In the genomic region with DNA sequence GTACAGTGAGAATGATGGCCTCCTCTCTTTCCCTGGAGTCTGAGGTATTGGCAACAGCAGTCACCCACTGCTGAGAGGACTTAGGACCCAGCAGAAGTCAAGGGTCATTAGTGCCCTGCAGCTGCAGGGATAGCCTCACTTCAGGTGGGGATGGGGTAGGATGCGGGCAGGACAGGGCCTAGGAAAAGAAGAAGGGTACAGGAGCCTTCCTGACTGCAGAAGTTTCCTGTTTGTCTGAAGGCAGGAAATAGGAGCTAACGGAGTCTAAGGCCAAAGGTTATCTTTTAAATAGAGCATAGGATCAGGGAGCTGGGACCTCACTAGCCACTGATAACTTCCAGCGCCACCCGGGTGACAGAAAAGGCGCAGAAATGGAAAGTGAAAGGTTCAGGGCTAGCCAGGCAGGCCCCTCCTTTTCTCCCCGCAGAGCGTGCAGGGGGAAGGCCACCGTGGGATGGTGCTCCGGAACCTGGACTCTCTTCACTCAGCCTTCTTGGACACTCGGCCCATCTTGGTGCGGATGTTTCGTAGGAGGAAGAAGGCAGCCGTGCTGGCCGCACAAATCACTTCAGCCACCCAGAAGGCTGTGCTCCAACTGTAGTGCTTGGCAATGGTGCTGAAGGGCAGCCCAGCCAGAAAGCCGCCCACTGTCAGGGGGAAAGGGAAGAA, we compare ENCODE assay signal across 12 cellular contexts. TPM values are rescaled to one million over a fixed set of nuclear protein-coding genes. Genes with fewer than 3 reads are reported as not detected.
A peak's percentile ranks its signal among the peaks of the same experiment; 100 is the strongest.
DNase-seq lines count a peak whose midpoint lies in the region; ATAC-seq and TF ChIP-seq lines count a peak whose summit lies in the region.
"Had no signal": no experiment of that assay in that cellular context is flagged by ENCODE, and none has a peak within 500 bp of the region (broad histone marks: within the 10 kb centered on the region; RNA-seq: fewer than 3 reads in every experiment).

No MANE protein-coding gene starts in this region.

- peak overlapping the region; percentile 61 for H3K27ac Mint-ChIP-seq in activated CD8-positive, alpha-beta memory T cell treated with anti-CD3 and anti-CD28 coated beads, Interleukin-2, amount 10 ng/mL, durations not matched to agents 7 days and 5 days
- peak overlapping the region; percentile 80 for H3K27ac Mint-ChIP-seq in activated T-helper 17 cell treated with anti-CD3 and anti-CD28 coated beads, Interleukin-2, amount 50 U/mL, for 72 hours

- no peak for DNase-seq in activated CD8-positive, alpha-beta memory T cell treated with anti-CD3 and anti-CD28 coated beads, Interleukin-2, amount 10 ng/mL, durations not matched to agents 7 days and 5 days
- no peak for DNase-seq in activated CD8-positive, alpha-beta memory T cell treated with anti-CD3 and anti-CD28 coated beads, Interleukin-2, amount 50 U/mL, for 48 hours
- DNase-seq in right lobe of liver (peak in 2 of 3 donors; percentile 48 to 56), stomach (no peak), NAMALWA (ENCODE audit: low spot score) (no peak)
- DNase-seq: central memory CD4-positive, alpha-beta T cell; kidney glomerular epithelial cell; NCI-H226; SIG-M5 had no signal

- H3K27me3 Mint-ChIP-seq in activated CD8-positive, alpha-beta memory T cell treated with anti-CD3 and anti-CD28 coated beads, Interleukin-2, amount 10 ng/mL, durations not matched to agents 7 days and 5 days = no peaks in the 10 kb centered on the region
- no peaks in the 10 kb centered on the region for H3K27me3 Mint-ChIP-seq in activated T-helper 17 cell treated with anti-CD3 and anti-CD28 coated beads, Interleukin-2, amount 50 U/mL, for 72 hours

- WGBS in right lobe of liver (ENCODE audit: insufficient coverage, low coverage, low lambda C conversion rate, missing lambda C conversion rate) = 17% methylated on average over 11 of the region's 15 CpGs
- WGBS in stomach, 5 donors = 55 to 71% (median 68%) methylated on average over 14 to 15 of the region's 15 CpGs

- H3K36me3 ChIP-seq in right lobe of liver (peaks cover 0 to 32% (median 15%) of the 10 kb centered on the region in 4 donors), stomach (peaks cover 35 to 76% (median 66%) of the 10 kb centered on the region in 4 donors)

- H3K9me3 Mint-ChIP-seq in activated CD8-positive, alpha-beta memory T cell treated with anti-CD3 and anti-CD28 coated beads, Interleukin-2, amount 10 ng/mL, durations not matched to agents 7 days and 5 days (ENCODE audit: low read depth) = no peaks in the 10 kb centered on the region
- H3K9me3 Mint-ChIP-seq in activated T-helper 17 cell treated with anti-CD3 and anti-CD28 coated beads, Interleukin-2, amount 50 U/mL, for 72 hours = no peaks in the 10 kb centered on the region

- no peak for TF ChIP-seq CTCF in right lobe of liver (IDR thresholded peaks at IDR 0.05)
- TF ChIP-seq CTCF in stomach (IDR thresholded peaks at IDR 0.05) = no peak

- peaks cover 52% of the 10 kb centered on the region for H3K4me1 Mint-ChIP-seq in activated CD8-positive, alpha-beta memory T cell treated with anti-CD3 and anti-CD28 coated beads, Interleukin-2, amount 10 ng/mL, durations not matched to agents 7 days and 5 days
- H3K4me1 Mint-ChIP-seq in activated T-helper 17 cell treated with anti-CD3 and anti-CD28 coated beads, Interleukin-2, amount 50 U/mL, for 72 hours = peaks cover 38% of the 10 kb centered on the region

- peak; percentile 17 for TF ChIP-seq POLR2A in right lobe of liver (IDR thresholded peaks at IDR 0.05)
- no peak for TF ChIP-seq POLR2A in stomach (IDR thresholded peaks at IDR 0.05)

- CTCF ChIA-PET in activated CD8-positive, alpha-beta memory T cell treated with anti-CD3 and anti-CD28 coated beads, Interleukin-2, amount 10 ng/mL, durations not matched to agents 7 days and 5 days (lab: Charles Lee) = interaction anchor here (1.7 to 2.1 kb wide), 2 partner anchors 27 to 75 kb away, joined by 4 read pairs; partner anchors contain the start of gene CENATAC

- peaks cover 34% of the 10 kb centered on the region for H3K36me3 Mint-ChIP-seq in activated CD8-positive, alpha-beta memory T cell treated with anti-CD3 and anti-CD28 coated beads, Interleukin-2, amount 10 ng/mL, durations not matched to agents 7 days and 5 days
- H3K36me3 Mint-ChIP-seq in activated T-helper 17 cell treated with anti-CD3 and anti-CD28 coated beads, Interleukin-2, amount 50 U/mL, for 72 hours (ENCODE audit: low read depth) = peaks cover 83% of the 10 kb centered on the region

- H3K4me3 Mint-ChIP-seq in activated CD8-positive, alpha-beta memory T cell treated with anti-CD3 and anti-CD28 coated beads, Interleukin-2, amount 10 ng/mL, durations not matched to agents 7 days and 5 days = no peak overlapping the region
- peak overlapping the region; percentile 17 for H3K4me3 Mint-ChIP-seq in activated T-helper 17 cell treated with anti-CD3 and anti-CD28 coated beads, Interleukin-2, amount 50 U/mL, for 72 hours

- intact Hi-C loops in right lobe of liver (cut with DNase I) (no loop called here), stomach (cut with DNase I; ENCODE audit: low total_unique reads) (no loop called here)

- H3K4me3 ChIP-seq in right lobe of liver (peak overlapping the region in 1 of 3 donors; percentile 0), stomach (peak overlapping the region in 1 of 4 donors; percentile 14)

- H3K4me1 ChIP-seq in right lobe of liver (peaks cover 0 to 77% (median 32%) of the 10 kb centered on the region in 4 donors), stomach (peaks cover 36 to 96% (median 84%) of the 10 kb centered on the region in 4 donors)

- peak overlapping the region; percentile 37 to 62 (median 47) for H3K27ac ChIP-seq in right lobe of liver
- H3K27ac ChIP-seq in stomach = peak overlapping the region in 4 of 5 donors; percentile 24 to 52 (median 48)

- H3K9me3 ChIP-seq in right lobe of liver (no peaks in the 10 kb centered on the region), stomach (no peaks in the 10 kb centered on the region)

- no peak for ATAC-seq in activated CD8-positive, alpha-beta memory T cell treated with anti-CD3 and anti-CD28 coated beads, Interleukin-2, amount 10 ng/mL, durations not matched to agents 7 days and 5 days
- ATAC-seq in activated T-helper 17 cell treated with anti-CD3 and anti-CD28 coated beads, Interleukin-2, amount 50 U/mL, for 72 hours (replicated peaks) = no peak
- ATAC-seq in right lobe of liver (peak in 2 of 4 donors; percentile 4 to 14), HG03045 (IDR thresholded peaks at IDR 0.05; ENCODE audit: unreplicated experiment) (no peak), GM18502 (IDR thresholded peaks at IDR 0.05; ENCODE audit: poor library complexity, unreplicated experiment) (no peak)

- H3K27me3 ChIP-seq in right lobe of liver (no peaks in the 10 kb centered on the region), stomach (no peaks in the 10 kb centered on the region)

- TF ChIP-seq EP300 in stomach (IDR thresholded peaks at IDR 0.05) = no peak

RNA-seq across cellular contexts. Expression of gene TRAPPC4, which starts 6.0 kb away (rescaled TPM):
- total RNA-seq in activated CD8-positive, alpha-beta memory T cell treated with anti-CD3 and anti-CD28 coated beads, Interleukin-2, amount 10 ng/mL, durations not matched to agents 7 days and 5 days = 10 to 100 TPM; 73.9 to 91.5 TPM
- 10 to 100 TPM; 75.2 to 77.6 TPM for total RNA-seq in activated T-helper 17 cell treated with anti-CD3 and anti-CD28 coated beads, Interleukin-2, amount 50 U/mL, for 72 hours
- total RNA-seq in right lobe of liver (10 to 100 TPM; 17.2 to 46.3 (median 33.4) TPM), stomach (10 to 100 TPM; 13.4 to 81.4 (median 20.0) TPM)
- 10 to 100 TPM; 29.6 to 49.6 (median 34.1) TPM for polyA plus RNA-seq in stomach

RNA-seq across cellular contexts. Expression of gene SLC37A4, which starts 6.1 kb away (rescaled TPM):
- total RNA-seq in activated CD8-positive, alpha-beta memory T cell treated with anti-CD3 and anti-CD28 coated beads, Interleukin-2, amount 10 ng/mL, durations not matched to agents 7 days and 5 days = 10 to 100 TPM; 26.0 to 26.5 TPM
- total RNA-seq in activated T-helper 17 cell treated with anti-CD3 and anti-CD28 coated beads, Interleukin-2, amount 50 U/mL, for 72 hours = 10 to 100 TPM; 28.1 to 36.8 TPM
- total RNA-seq in right lobe of liver = 100 to 1,000 TPM in 4 of 6 experiments, 10 to 100 TPM in 2; 78.5 to 177 (median 147) TPM
- 100 to 1,000 TPM in 1 of 5 donors, 10 to 100 TPM in 4; 16.3 to 126 (median 23.5) TPM for total RNA-seq in stomach
- 10 to 100 TPM; 12.4 to 14.6 (median 13.0) TPM for polyA plus RNA-seq in stomach

RNA-seq across cellular contexts. Expression of gene RPS25, which starts 6.4 kb away (rescaled TPM):
- total RNA-seq in activated CD8-positive, alpha-beta memory T cell treated with anti-CD3 and anti-CD28 coated beads, Interleukin-2, amount 10 ng/mL, durations not matched to agents 7 days and 5 days = 1,000 to 10,000 TPM in 1 of 2 experiments, 100 to 1,000 TPM in 1; 945 to 1,070 TPM
- total RNA-seq in activated T-helper 17 cell treated with anti-CD3 and anti-CD28 coated beads, Interleukin-2, amount 50 U/mL, for 72 hours = 1,000 to 10,000 TPM; 1,597 to 2,232 TPM
- 100 to 1,000 TPM; 326 to 822 (median 376) TPM for total RNA-seq in right lobe of liver
- 1,000 to 10,000 TPM in 3 of 5 donors, 100 to 1,000 TPM in 2; 157 to 2,308 (median 1,395) TPM for total RNA-seq in stomach
- polyA plus RNA-seq in stomach = 1,000 to 10,000 TPM; 2,403 to 3,218 (median 2,977) TPM

RNA-seq across cellular contexts. Expression of gene CENATAC, which starts 26.6 kb away (rescaled TPM):
- 10 to 100 TPM; 43.4 to 47.1 TPM for total RNA-seq in activated CD8-positive, alpha-beta memory T cell treated with anti-CD3 and anti-CD28 coated beads, Interleukin-2, amount 10 ng/mL, durations not matched to agents 7 days and 5 days
- total RNA-seq in activated T-helper 17 cell treated with anti-CD3 and anti-CD28 coated beads, Interleukin-2, amount 50 U/mL, for 72 hours = 10 to 100 TPM; 38.9 to 44.8 TPM
- total RNA-seq in right lobe of liver (10 to 100 TPM; 11.5 to 16.7 (median 13.0) TPM), stomach (100 to 1,000 TPM in 1 of 5 donors, 10 to 100 TPM in 4; 34.8 to 310 (median 64.0) TPM)
- polyA plus RNA-seq in stomach = 10 to 100 TPM; 17.8 to 38.0 (median 18.0) TPM

RNA-seq across cellular contexts. Expression of gene HYOU1, which starts 32.4 kb away (rescaled TPM):
- 100 to 1,000 TPM; 108 to 163 TPM for total RNA-seq in activated CD8-positive, alpha-beta memory T cell treated with anti-CD3 and anti-CD28 coated beads, Interleukin-2, amount 10 ng/mL, durations not matched to agents 7 days and 5 days
- total RNA-seq in activated T-helper 17 cell treated with anti-CD3 and anti-CD28 coated beads, Interleukin-2, amount 50 U/mL, for 72 hours = 100 to 1,000 TPM in 1 of 2 donors, 10 to 100 TPM in 1; 67.7 to 117 TPM
- total RNA-seq in right lobe of liver (100 to 1,000 TPM; 107 to 202 (median 171) TPM), stomach (100 to 1,000 TPM in 2 of 5 donors, 10 to 100 TPM in 3; 46.1 to 127 (median 80.0) TPM)
- 10 to 100 TPM; 12.7 to 57.2 (median 26.7) TPM for polyA plus RNA-seq in stomach

Comparison
In these comparisons a context has a peak if more than half of its experiments do, and no peak if none do; other contexts are left out.
1. DNase-seq: peak in right lobe of liver (2 of 3); none in activated CD8-positive, alpha-beta memory T cell treated with anti-CD3 and anti-CD28 coated beads, Interleukin-2, amount 10 ng/mL, durations not matched to agents 7 days and 5 days (single experiment), activated CD8-positive, alpha-beta memory T cell treated with anti-CD3 and anti-CD28 coated beads, Interleukin-2, amount 50 U/mL, for 48 hours (single experiment), stomach (single experiment) and NAMALWA (single experiment).